ENCODE assay signal across 8 cellular contexts in genomic region chr10:21532694-21533576, GRCh38. TPM values are rescaled to one million over a fixed set of nuclear protein-coding genes. Genes with fewer than 3 reads are reported as not detected.
A peak's percentile ranks its signal among the peaks of the same experiment; 100 is the strongest.
DNase-seq lines count a peak whose midpoint lies in the region; ATAC-seq and TF ChIP-seq lines count a peak whose summit lies in the region.

No MANE protein-coding gene starts in this region.

- peaks cover 6 to 10% (median 7%) of the 10 kb centered on the region in 3 donors for H3K4me1 ChIP-seq in skeletal muscle tissue (ENCODE audit: control insufficient read depth in 3 of 3, insufficient read depth in 3 of 3, low read length in 3 of 3)

- H3K9me3 ChIP-seq in SU-DHL-6 (ENCODE audit: insufficient read depth, low read length) = no peaks in the 10 kb centered on the region
- no peaks in the 10 kb centered on the region for H3K9me3 ChIP-seq in skeletal muscle tissue (ENCODE audit: control insufficient read depth in 3 of 3, low read length in 3 of 3)

- peak overlapping the region; percentile 72 for H3K9ac ChIP-seq in SU-DHL-6 (ENCODE audit: low read length)
- H3K9ac ChIP-seq in skeletal muscle tissue (ENCODE audit: low read depth in 1 of 3, low read length in 3 of 3) = peak overlapping the region; percentile 88 to 96 (median 93)

- H3K27me3 ChIP-seq in SU-DHL-6 (ENCODE audit: low read length) = no peaks in the 10 kb centered on the region
- no peaks in the 10 kb centered on the region for H3K27me3 ChIP-seq in skeletal muscle tissue (ENCODE audit: control insufficient read depth in 3 of 3, insufficient read depth in 3 of 3, low read length in 3 of 3)

- no peaks in the 10 kb centered on the region for H3K9me2 ChIP-seq in SU-DHL-6 (replicated peaks; ENCODE audit: insufficient read depth, low read length)

- peak overlapping the region; percentile 83 for H2AFZ ChIP-seq in SU-DHL-6 (ENCODE audit: low read depth, low read length, severe bottlenecking)

- peak overlapping the region; percentile 93 for H3K4me2 ChIP-seq in SU-DHL-6 (ENCODE audit: low read depth, low read length, poor library complexity, severe bottlenecking)

- peak; percentile 3 for ATAC-seq in HG02623 (IDR thresholded peaks at IDR 0.05; ENCODE audit: unreplicated experiment)

- H3K36me3 ChIP-seq in SU-DHL-6 (ENCODE audit: low read length) = no peaks in the 10 kb centered on the region
- H3K36me3 ChIP-seq in skeletal muscle tissue (ENCODE audit: control insufficient read depth in 3 of 3, insufficient read depth in 3 of 3, low read length in 3 of 3) = peaks cover 0 to 7% (median 4%) of the 10 kb centered on the region in 3 donors

- no peak for TF ChIP-seq CTCF in SU-DHL-6 (IDR thresholded peaks at IDR 0.05; ENCODE audit: insufficient read depth, low read length, poor library complexity, severe bottlenecking)

- H3K4me3 ChIP-seq in SU-DHL-6 (ENCODE audit: insufficient read depth, low read length, poor library complexity, severe bottlenecking) (peak overlapping the region; percentile 64), skeletal muscle tissue (ENCODE audit: low read length in 3 of 3) (peak overlapping the region; percentile 77 to 91 (median 85))

- H3F3A ChIP-seq in SU-DHL-6 (ENCODE audit: insufficient read depth) = peaks cover 46% of the 10 kb centered on the region

- peak; percentile 39 for DNase-seq in NCI-H510A treated with DMSO at 0.1 percent for 48 hours (lab: John Stamatoyannopoulos, UW)
- DNase-seq in NCI-H510A (lab: John Stamatoyannopoulos, UW) = no peak
- peak; percentile 19 for DNase-seq in foreskin melanocyte
- no peak for DNase-seq in SKM-1 (lab: John Stamatoyannopoulos, UW; ENCODE audit: unreplicated experiment)
- DNase-seq in SIG-M5 treated with dmso at 0.1 percent for 504 hours (lab: John Stamatoyannopoulos, UW; ENCODE audit: unreplicated experiment) = no peak

- H3K27ac ChIP-seq in SU-DHL-6 (ENCODE audit: low read depth, low read length) = peak overlapping the region; percentile 63
- peak overlapping the region; percentile 94 for H3K27ac ChIP-seq in skeletal muscle tissue (ENCODE audit: low read depth, low read length)

- H3K79me2 ChIP-seq in SU-DHL-6 (ENCODE audit: insufficient read depth, low read length) = peaks cover 23% of the 10 kb centered on the region

- H4K20me1 ChIP-seq in SU-DHL-6 (ENCODE audit: low read depth, low read length) = no peaks in the 10 kb centered on the region

RNA-seq across cellular contexts. Expression of gene MLLT10, which starts 1.1 kb away (rescaled TPM):
- 43.3 TPM for total RNA-seq in skeletal muscle tissue

RNA-seq across cellular contexts. Expression of gene SKIDA1, which starts 7.5 kb away (rescaled TPM):
- 2.1 TPM for total RNA-seq in skeletal muscle tissue

Comparison
In these comparisons a context has a peak if more than half of its experiments do, and no peak if none do; other contexts are left out.
1. DNase-seq: peak in NCI-H510A treated with DMSO at 0.1 percent for 48 hours (single experiment) and foreskin melanocyte (single experiment); none in NCI-H510A (single experiment), SKM-1 (single experiment) and SIG-M5 treated with dmso at 0.1 percent for 504 hours (single experiment).